26 cellular contexts compared by ENCODE assay signal in the genomic region with DNA sequence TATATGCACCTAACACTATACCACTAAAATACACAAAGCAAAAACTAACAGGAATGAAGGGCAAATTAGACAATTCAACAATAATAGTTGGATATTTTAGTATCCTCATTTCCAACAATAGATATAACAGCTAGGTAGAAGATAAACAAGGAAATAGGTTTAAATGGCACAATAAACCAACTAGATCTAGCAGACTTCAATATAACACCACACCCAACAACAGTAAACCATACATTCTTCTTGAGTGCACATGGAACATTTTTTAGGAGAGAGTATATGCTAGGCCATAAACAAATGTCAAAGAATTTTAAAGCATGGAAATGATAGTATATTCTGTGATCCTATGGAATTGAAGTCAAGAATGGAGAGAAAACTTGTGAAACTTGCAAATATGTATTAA.
"Had no signal": no experiment of that assay in that cellular context is flagged by ENCODE, and none has a peak within 500 bp of the region (broad histone marks: within the 10 kb centered on the region; RNA-seq: fewer than 3 reads in every experiment).

No MANE protein-coding gene starts in this region.

- FAIRE-seq: urothelium cell line had no signal

- H3K9me3 ChIP-seq: testis, thyroid gland had no signal

- H3K27ac ChIP-seq: stomach, suprapubic skin, testis, thoracic aorta, thyroid gland, tibial artery, tibial nerve, transverse colon, upper lobe of right lung, uterus, vagina had no signal

- DNase-seq: stimulated activated CD4-positive, alpha-beta T cell treated with anti-CD3 and anti-CD28 coated beads, Interleukin-2, amount 100 ng/mL, for 24 hours; stimulated activated CD4-positive, alpha-beta T cell treated with anti-CD3 and anti-CD28 coated beads, Interleukin-2, amount 100 ng/mL, for 48 hours; stimulated activated CD4-positive, alpha-beta T cell treated with anti-CD3 and anti-CD28 coated beads, Interleukin-4, amount 100 ng/mL, for 1 hour; stimulated activated CD4-positive, alpha-beta T cell treated with anti-CD3 and anti-CD28 coated beads, Interleukin-4, amount 100 ng/mL, for 24 hours; stimulated activated CD4-positive, alpha-beta T cell treated with anti-CD3 and anti-CD28 coated beads, Interleukin-4, amount 100 ng/mL, for 4 hours; stimulated activated CD8-positive, alpha-beta memory T cell treated with anti-CD3 and anti-CD28 coated beads, Interleukin-4, amount 100 ng/mL, for 48 hours; stimulated activated naive B cell treated with anti-CD40 and anti-IgM and Interleukin-4, amounts not matched to agents 10 μg/mL and 1 μg/mL and 100 μg/mL, for 72 hours; stimulated activated naive CD4-positive, alpha-beta T cell; stimulated activated naive CD4-positive, alpha-beta T cell treated with Interleukin-2 at 50 U/mL for 16 hours; stimulated activated naive CD8-positive, alpha-beta T cell treated with anti-CD3 and anti-CD28 coated beads, Interleukin-15, amount 100 ng/mL, for 72 hours; stimulated activated naive CD8-positive, alpha-beta T cell treated with anti-CD3 and anti-CD28 coated beads, Interleukin-15, Interleukin-2, amounts not matched to agents 100 U/mL and 50 U/mL, for 24 hours; stomach; substantia nigra; testis; thyroid gland; tibial artery; transverse colon; upper lobe of right lung; uterus had no signal

- H3K4me3 ChIP-seq: stomach, suprapubic skin, testis, thoracic aorta, thyroid gland, tibial artery, tibial nerve, transverse colon, upper lobe of right lung, uterus, vagina had no signal

- H3K4me1 ChIP-seq: upper lobe of right lung, uterus, vagina had no signal

- H3K27me3 ChIP-seq: suprapubic skin, testis, thyroid gland, tibial artery, tibial nerve, transverse colon, upper lobe of right lung, uterus, vagina had no signal

- H3K36me3 ChIP-seq: stomach, suprapubic skin, thoracic aorta, thyroid gland, tibial artery, tibial nerve, upper lobe of right lung, uterus, vagina had no signal

- ATAC-seq: stimulated activated effector memory CD8-positive, alpha-beta T cell treated with anti-CD3 and anti-CD28 coated beads, Interleukin-12 subunit alpha, Interleukin-12 subunit beta, amount 100 ng/mL, for 72 hours; stimulated activated memory B cell treated with anti-CD40 and anti-IgM and Interleukin-4, amounts not matched to agents 10 μg/mL and 1 μg/mL and 100 μg/mL, for 72 hours; stimulated activated naive B cell treated with anti-CD40 and anti-IgM and Interleukin-4, amounts not matched to agents 10 μg/mL and 1 μg/mL and 100 μg/mL, for 72 hours; stimulated activated naive CD8-positive, alpha-beta T cell treated with anti-CD3 and anti-CD28 coated beads, Interleukin-15, amount 100 ng/mL, for 72 hours; stimulated activated naive CD8-positive, alpha-beta T cell treated with anti-CD3 and anti-CD28 coated beads, Interleukin-15, Interleukin-2, amounts not matched to agents 100 U/mL and 50 U/mL, for 24 hours; upper lobe of right lung had no signal
